In genomic region chr6:30907290-30907757, GRCh38 we compare ENCODE assay signal across 7 cellular contexts. TPM values are rescaled to one million over a fixed set of nuclear protein-coding genes. Genes with fewer than 3 reads are reported as not detected.
DNase-seq lines count a peak whose midpoint lies in the region; ATAC-seq and TF ChIP-seq lines count a peak whose summit lies in the region.
"Not testable (repeated sequence)": the region's sequence is repeated elsewhere in the genome, so short reads cannot be mapped to it uniquely, and the experiment has no call there.
"Had no signal": no experiment of that assay in that cellular context is flagged by ENCODE, and none has a peak within 500 bp of the region (broad histone marks: within the 10 kb centered on the region; RNA-seq: fewer than 3 reads in every experiment).

No MANE protein-coding gene starts in this region.

- H4K20me1 ChIP-seq in PC-3 (ENCODE audit: low read length), result not testable (repeated sequence)

- not testable (repeated sequence) for H3K27me3 Mint-ChIP-seq in Calu3 (ENCODE audit: unreplicated experiment); stimulated activated naive B cell treated with anti-CD40 and anti-IgM and Interleukin-4, amounts not matched to agents 10 μg/mL and 1 μg/mL and 100 μg/mL, for 72 hours

- not testable (repeated sequence) for H3K9ac ChIP-seq in PC-3 (ENCODE audit: low read length)
- peak overlapping the region; percentile 30 for H3K9ac ChIP-seq in adipocyte (ENCODE audit: low read length)
- H3K9ac ChIP-seq in mucosa of rectum (ENCODE audit: low read depth in 1 of 2, low read length in 2 of 2), result peak overlapping the region in 1 of 2 donors; percentile 80

- ATAC-seq in PC-3; stimulated activated naive B cell treated with anti-CD40 and anti-IgM and Interleukin-4, amounts not matched to agents 10 μg/mL and 1 μg/mL and 100 μg/mL, for 72 hours (replicated peaks): not testable (repeated sequence)

- DNase-seq in Calu3, result peak; percentile 50
- DNase-seq in PC-3; adipocyte (ENCODE audit: low read depth); fibroblast of villous mesenchyme (ENCODE audit: low read depth); stimulated activated naive B cell treated with anti-CD40 and anti-IgM and Interleukin-4, amounts not matched to agents 10 μg/mL and 1 μg/mL and 100 μg/mL, for 72 hours: not testable (repeated sequence)

- not testable (repeated sequence) for H3F3A ChIP-seq in PC-3 (ENCODE audit: low read length, unreplicated experiment)

- H3K4me3 ChIP-seq in PC-3 (ENCODE audit: low read length) (peak overlapping the region; percentile 100), adipocyte (ENCODE audit: low read length) (peak overlapping the region; percentile 97), fibroblast of villous mesenchyme (ENCODE audit: low read depth, low read length) (peak overlapping the region; percentile 98), mucosa of rectum (ENCODE audit: low read length in 2 of 2) (peak overlapping the region; percentile 91 to 99)

- H3K36me3 Mint-ChIP-seq in Calu3 (ENCODE audit: insufficient read depth, unreplicated experiment), result peaks cover 38% of the 10 kb centered on the region
- H3K36me3 Mint-ChIP-seq in stimulated activated naive B cell treated with anti-CD40 and anti-IgM and Interleukin-4, amounts not matched to agents 10 μg/mL and 1 μg/mL and 100 μg/mL, for 72 hours, result peaks cover 18 to 19% of the 10 kb centered on the region in 2 donors

- intact Hi-C loops in Calu3 (cut with micrococcal nuclease; ENCODE audit: unreplicated experiment), result loop anchor here (2.0 kb wide), 1 partner anchor 23 kb away; the partner anchor contains the start of gene DDR1
- intact Hi-C loops in PC-3 (cut with micrococcal nuclease), result not testable (repeated sequence)

- H3K79me2 ChIP-seq in PC-3 (ENCODE audit: low read length), result peaks cover 18% of the 10 kb centered on the region

- H3K4me2 ChIP-seq in PC-3 (ENCODE audit: low read length), result peak overlapping the region; percentile 88

- H3K27ac ChIP-seq in PC-3 (ENCODE audit: low read length), result not testable (repeated sequence)
- H3K27ac ChIP-seq in mucosa of rectum (ENCODE audit: low read depth in 2 of 2, low read length in 2 of 2), result peak overlapping the region; percentile 1 to 37

- CTCF ChIA-PET in Calu3 (lab: Charles Lee), result interaction anchor here (0.6 to 1.5 kb wide), 16 partner anchors 13 to 804 kb away, joined by 3 to 14 read pairs (median 4); partner anchors contain the start of genes DDR1 and IER3
- CTCF ChIA-PET in PC-3 (lab: Charles Lee), result interaction anchor here (0.6 to 1.0 kb wide), 2 partner anchors 172 to 218 kb away, joined by 3 read pairs; no protein-coding TSS in a partner anchor

- H3K4me3 Mint-ChIP-seq in Calu3 (ENCODE audit: low read depth, unreplicated experiment), result peak overlapping the region; percentile 97
- peak overlapping the region; percentile 85 to 90 for H3K4me3 Mint-ChIP-seq in stimulated activated naive B cell treated with anti-CD40 and anti-IgM and Interleukin-4, amounts not matched to agents 10 μg/mL and 1 μg/mL and 100 μg/mL, for 72 hours

- TF ChIP-seq CTCF in Calu3 (IDR thresholded peaks at IDR 0.05; ENCODE audit: unreplicated experiment); PC-3 (conservative IDR thresholded peaks at IDR 0.05; ENCODE audit: low read depth, low read length); fibroblast of villous mesenchyme (IDR thresholded peaks at IDR 0.05; ENCODE audit: insufficient read depth, low read depth, low read length): not testable (repeated sequence)

- not testable (repeated sequence) for H3K27me3 ChIP-seq in PC-3 (ENCODE audit: low read length); adipocyte (replicated peaks; ENCODE audit: control insufficient read depth, insufficient read depth, low read length); mucosa of rectum (ENCODE audit: control insufficient read depth in 2 of 2, insufficient read depth in 2 of 2, low read length in 2 of 2)

- not testable (repeated sequence) for H3K9me2 ChIP-seq in PC-3 (replicated peaks; ENCODE audit: low read length)

- not testable (repeated sequence) for H3K36me3 ChIP-seq in PC-3 (ENCODE audit: low read depth, low read length)
- peaks cover 26% of the 10 kb centered on the region for H3K36me3 ChIP-seq in adipocyte (ENCODE audit: control insufficient read depth, insufficient read depth, low read length, severe bottlenecking)
- H3K36me3 ChIP-seq in mucosa of rectum (ENCODE audit: control insufficient read depth in 2 of 2, insufficient read depth in 2 of 2, low read length in 2 of 2), result peaks cover 12 to 13% of the 10 kb centered on the region in 2 donors

- not testable (repeated sequence) for H3K4me1 ChIP-seq in PC-3 (ENCODE audit: insufficient read depth, low read length)
- H3K4me1 ChIP-seq in adipocyte (ENCODE audit: control insufficient read depth, insufficient read depth, low read length), result peaks cover 19% of the 10 kb centered on the region
- peaks cover 9 to 10% of the 10 kb centered on the region in 2 donors for H3K4me1 ChIP-seq in mucosa of rectum (ENCODE audit: control insufficient read depth in 2 of 2, insufficient read depth in 2 of 2, low read length in 2 of 2)

- H3K4me1 Mint-ChIP-seq in Calu3 (ENCODE audit: low read depth, unreplicated experiment), result peaks cover 25% of the 10 kb centered on the region
- H3K4me1 Mint-ChIP-seq in stimulated activated naive B cell treated with anti-CD40 and anti-IgM and Interleukin-4, amounts not matched to agents 10 μg/mL and 1 μg/mL and 100 μg/mL, for 72 hours, result peaks cover 22 to 37% of the 10 kb centered on the region in 2 donors

- H3K27ac Mint-ChIP-seq in Calu3 (ENCODE audit: unreplicated experiment), result peak overlapping the region; percentile 76
- peak overlapping the region; percentile 88 for H3K27ac Mint-ChIP-seq in stimulated activated naive B cell treated with anti-CD40 and anti-IgM and Interleukin-4, amounts not matched to agents 10 μg/mL and 1 μg/mL and 100 μg/mL, for 72 hours

- POLR2A ChIA-PET in PC-3 (lab: Charles Lee; ENCODE audit: unreplicated experiment), result interaction anchor here (0.5 to 0.9 kb wide), 4 partner anchors 22 to 176 kb away, joined by 3 to 7 read pairs (median 4); no protein-coding TSS in a partner anchor

- BruUV-seq in Calu3 (replicated peaks; lab: Mats Ljungman, UMichigan), result not testable (repeated sequence)
- TSS peak; percentile 51 for BruUV-seq in PC-3 (replicated peaks; lab: Mats Ljungman, UMichigan)

- 0 out of 2 replicates have a peak overlapping the region, but pooled peaks have one; percentile 58 for H2AFZ ChIP-seq in PC-3 (ENCODE audit: low read length)

- not testable (repeated sequence) for H3K9me3 ChIP-seq in PC-3 (ENCODE audit: low read length); adipocyte (ENCODE audit: control insufficient read depth, low read length); mucosa of rectum (ENCODE audit: control insufficient read depth in 2 of 2, low read length in 2 of 2)

- not testable (repeated sequence) for H3K9me3 Mint-ChIP-seq in Calu3 (ENCODE audit: low read depth, unreplicated experiment); stimulated activated naive B cell treated with anti-CD40 and anti-IgM and Interleukin-4, amounts not matched to agents 10 μg/mL and 1 μg/mL and 100 μg/mL, for 72 hours

RNA-seq across cellular contexts. Expression of gene GTF2H4, which starts 0.7 kb away (rescaled TPM):
- total RNA-seq in Calu3 (2022) (70.5 and 80.0 TPM in 2 replicates), PC-3 (2014; rRNA removed) (21.7 and 28.7 TPM in 2 replicates), fibroblast of villous mesenchyme (9.3 and 14.7 TPM in 2 replicates)

RNA-seq across cellular contexts. Expression of gene VARS2, which starts 6.7 kb away (rescaled TPM):
- total RNA-seq in Calu3 (2022) (33.0 and 34.2 TPM in 2 replicates), PC-3 (2014; rRNA removed) (66.5 and 87.8 TPM in 2 replicates), fibroblast of villous mesenchyme (15.1 and 17.3 TPM in 2 replicates)

RNA-seq across cellular contexts. Expression of gene DDR1, which starts 23.0 kb away (rescaled TPM):
- total RNA-seq in Calu3 (2022) (489 and 580 TPM in 2 replicates), PC-3 (2014; rRNA removed) (108 and 144 TPM in 2 replicates), fibroblast of villous mesenchyme (19.3 and 32.4 TPM in 2 replicates)

RNA-seq across cellular contexts. Expression of gene SFTA2, which starts 24.6 kb away (rescaled TPM):
- total RNA-seq in Calu3 (2022) (184 and 246 TPM in 2 replicates), PC-3 (2014; rRNA removed) (not detected in 2 replicates), fibroblast of villous mesenchyme (not detected in 2 replicates)

RNA-seq across cellular contexts. Expression of gene MUCL3, which starts 33.4 kb away (rescaled TPM):
- total RNA-seq in Calu3 (2022) (0.07 and 0.15 TPM in 2 replicates), PC-3 (2014; rRNA removed) (0.04 TPM in 1 of 2 replicates, not detected in the other), fibroblast of villous mesenchyme (not detected in 2 replicates)
- total RNA-seq: lower leg skin had no signal
